Comparison of ENCODE assay signal across 27 cellular contexts in the genomic region with DNA sequence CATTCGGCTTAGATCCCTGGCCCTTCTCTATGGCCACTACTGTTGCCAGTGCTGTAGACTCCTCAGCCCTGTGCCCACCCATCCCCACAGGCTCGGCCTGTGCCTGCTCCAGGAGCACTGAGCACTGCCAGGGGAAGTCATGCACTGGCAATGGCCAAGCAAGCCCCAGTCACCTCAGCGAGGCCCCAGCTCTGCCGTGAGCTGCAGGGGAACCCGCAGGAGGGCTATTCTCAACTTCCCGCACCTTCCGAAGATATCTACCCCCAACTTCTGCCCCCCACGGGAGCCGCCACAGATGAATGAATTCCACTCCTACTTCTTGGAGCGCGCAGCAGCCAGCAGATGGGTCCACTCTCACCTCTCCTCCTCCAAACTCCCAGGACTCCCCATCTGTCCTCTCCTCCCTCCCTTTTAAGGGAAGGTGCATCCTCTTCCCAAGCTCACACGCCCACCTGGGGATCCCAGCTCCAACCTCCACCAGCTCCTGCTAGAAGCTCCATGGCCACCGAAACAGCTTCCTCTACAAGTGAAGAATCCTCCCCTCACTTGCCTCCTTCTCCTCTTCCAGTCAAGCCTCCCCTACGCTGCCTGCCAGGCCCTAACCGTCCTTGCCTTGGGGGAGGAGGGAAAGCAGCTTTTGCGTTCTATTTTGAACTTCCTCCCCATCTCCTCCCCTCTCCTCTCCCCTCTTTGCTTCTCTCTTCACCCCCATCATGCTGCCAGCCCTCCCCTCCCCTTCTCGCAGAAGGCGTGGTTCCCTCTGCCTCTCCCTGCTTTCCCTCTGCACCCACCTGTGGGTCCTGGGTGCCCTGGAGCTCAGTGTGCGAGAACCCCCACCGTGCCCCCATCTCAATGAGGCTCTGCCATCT. TPM values are rescaled to one million over a fixed set of nuclear protein-coding genes. Genes with fewer than 3 reads are reported as not detected.
DNase-seq lines count a peak whose midpoint lies in the region; TF ChIP-seq lines count a peak whose summit lies in the region.
"Had no signal": no experiment of that assay in that cellular context is flagged by ENCODE, and none has a peak within 500 bp of the region (broad histone marks: within the 10 kb centered on the region; RNA-seq: fewer than 3 reads in every experiment).

No MANE protein-coding gene starts in this region.

- H3K27me3 ChIP-seq in Loucy (ENCODE audit: insufficient read depth, low read length, poor library complexity, severe bottlenecking) (no peaks in the 10 kb centered on the region), osteoblast (ENCODE audit: insufficient read depth, low read length) (no peaks in the 10 kb centered on the region), tibial nerve (no peaks in the 10 kb centered on the region)
- H3K27me3 ChIP-seq: breast epithelium, colonic mucosa, testis, uterus had no signal

- H2AFZ ChIP-seq in Loucy (ENCODE audit: low read length) (no peak overlapping the region), osteoblast (ENCODE audit: low read length) (no peak overlapping the region)
- H2AFZ ChIP-seq: GM23248 had no signal

- no peaks in the 10 kb centered on the region for H3K36me3 ChIP-seq in Loucy (ENCODE audit: insufficient read depth, low read length)
- H3K36me3 ChIP-seq in osteoblast (ENCODE audit: insufficient read depth, low read length): peaks cover 4% of the 10 kb centered on the region
- H3K36me3 ChIP-seq in tibial nerve: peaks cover 0 to 35% (median 0%) of the 10 kb centered on the region in 3 donors
- H3K36me3 ChIP-seq: breast epithelium, colonic mucosa, uterus had no signal

- H3K4me3 ChIP-seq in Loucy (ENCODE audit: low read length, poor library complexity, severe bottlenecking) (no peak overlapping the region), osteoblast (ENCODE audit: insufficient read depth, low read length) (no peak overlapping the region), tibial nerve (no peak overlapping the region)
- H3K4me3 ChIP-seq: breast epithelium, colonic mucosa, GM23248, testis, uterus had no signal

- peak overlapping the region; percentile 39 for H3K27ac Mint-ChIP-seq in activated CD4-positive, alpha-beta T cell treated with anti-CD3 and anti-CD28 coated beads, Interleukin-2, amount 10 ng/mL, durations not matched to agents 7 days and 5 days
- H3K27ac Mint-ChIP-seq in T-helper 2 cell treated with Interferon-gamma antibody and Interleukin-4, amounts not matched to agents 5 μg/mL and 100 μg/mL, for 36 hours: no peak overlapping the region
- H3K27ac Mint-ChIP-seq: activated T-helper 1 cell treated with anti-CD3 and anti-CD28 coated beads, Interleukin-12 subunit alpha, Interleukin-12 subunit beta, Interleukin-2, Interleukin-4 antibody, amounts not matched to agents 30 ng/mL and 10 ng/mL and 1 ng/mL, durations not matched to agents 14 hours and 24 hours and 36 hours; CD8-positive, alpha-beta T cell; HFFc6; nephron; progenitor cell of endocrine pancreas; stimulated activated naive B cell treated with anti-CD40 and anti-IgM and Interleukin-4, amounts not matched to agents 10 μg/mL and 1 μg/mL and 100 μg/mL, for 72 hours had no signal

- TF ChIP-seq POLR2A in tibial nerve (IDR thresholded peaks at IDR 0.05): no peak

- H3K9me3 ChIP-seq in Loucy (ENCODE audit: insufficient read depth, low read depth, low read length) (no peaks in the 10 kb centered on the region), osteoblast (ENCODE audit: low read depth, low read length) (no peaks in the 10 kb centered on the region), tibial nerve (no peaks in the 10 kb centered on the region)
- H3K9me3 ChIP-seq: breast epithelium, colonic mucosa, testis, uterus had no signal

- no peaks in the 10 kb centered on the region for H3K9me2 ChIP-seq in Loucy (replicated peaks; ENCODE audit: low read depth, low read length)

- POLR2A ChIA-PET in activated CD4-positive, alpha-beta T cell treated with anti-CD3 and anti-CD28 coated beads, Interleukin-2, amount 10 ng/mL, durations not matched to agents 7 days and 5 days (lab: Charles Lee): no interaction called here

- WGBS in tibial nerve, 2 donors: 89% methylated on average over 20 of the region's 20 CpGs

- H3K36me3 Mint-ChIP-seq in activated CD4-positive, alpha-beta T cell treated with anti-CD3 and anti-CD28 coated beads, Interleukin-2, amount 10 ng/mL, durations not matched to agents 7 days and 5 days (ENCODE audit: low read depth): no peaks in the 10 kb centered on the region
- no peaks in the 10 kb centered on the region for H3K36me3 Mint-ChIP-seq in T-helper 2 cell treated with Interferon-gamma antibody and Interleukin-4, amounts not matched to agents 5 μg/mL and 100 μg/mL, for 36 hours (ENCODE audit: low read depth)
- H3K36me3 Mint-ChIP-seq: activated naive CD4-positive, alpha-beta T cell treated with anti-CD3 and anti-CD28 coated beads, Interleukin-2, amount 50 U/mL, for 24 hours had no signal

- H4K20me1 ChIP-seq in Loucy (ENCODE audit: insufficient read depth, low read length, poor library complexity, severe bottlenecking) (no peaks in the 10 kb centered on the region), osteoblast (ENCODE audit: insufficient read depth, low read length) (peaks cover 4% of the 10 kb centered on the region)

- H3K9ac ChIP-seq in Loucy (ENCODE audit: low read depth, low read length, poor library complexity, severe bottlenecking): peak overlapping the region; percentile 22
- H3K9ac ChIP-seq: GM23248 had no signal

- H3K4me2 ChIP-seq in Loucy (ENCODE audit: low read depth, low read length, poor library complexity, severe bottlenecking) (no peak overlapping the region), osteoblast (ENCODE audit: insufficient read depth, low read length) (no peak overlapping the region)

- H3K27me3 Mint-ChIP-seq in activated CD4-positive, alpha-beta T cell treated with anti-CD3 and anti-CD28 coated beads, Interleukin-2, amount 10 ng/mL, durations not matched to agents 7 days and 5 days: no peaks in the 10 kb centered on the region
- H3K27me3 Mint-ChIP-seq in T-helper 2 cell treated with Interferon-gamma antibody and Interleukin-4, amounts not matched to agents 5 μg/mL and 100 μg/mL, for 36 hours (ENCODE audit: low read depth): no peaks in the 10 kb centered on the region
- H3K27me3 Mint-ChIP-seq: activated naive CD4-positive, alpha-beta T cell treated with anti-CD3 and anti-CD28 coated beads, Interleukin-2, amount 50 U/mL, for 24 hours; progenitor cell of endocrine pancreas; stimulated activated naive B cell treated with anti-CD40 and anti-IgM and Interleukin-4, amounts not matched to agents 10 μg/mL and 1 μg/mL and 100 μg/mL, for 72 hours had no signal

- peaks cover 47% of the 10 kb centered on the region for H3K4me1 ChIP-seq in Loucy (ENCODE audit: insufficient read depth, low read length, poor library complexity, severe bottlenecking)
- H3K4me1 ChIP-seq in osteoblast (ENCODE audit: insufficient read depth, low read length): peaks cover 23% of the 10 kb centered on the region
- H3K4me1 ChIP-seq in tibial nerve: peaks cover 0 to 6% (median 0%) of the 10 kb centered on the region in 4 donors
- H3K4me1 ChIP-seq: breast epithelium, colonic mucosa, testis, uterus had no signal

- CTCF ChIA-PET in activated CD4-positive, alpha-beta T cell treated with anti-CD3 and anti-CD28 coated beads, Interleukin-2, amount 10 ng/mL, durations not matched to agents 7 days and 5 days (lab: Charles Lee): no interaction called here

- H3F3A ChIP-seq in Loucy (ENCODE audit: low read depth): no peaks in the 10 kb centered on the region

- H3K9me3 Mint-ChIP-seq in activated CD4-positive, alpha-beta T cell treated with anti-CD3 and anti-CD28 coated beads, Interleukin-2, amount 10 ng/mL, durations not matched to agents 7 days and 5 days: no peaks in the 10 kb centered on the region
- no peaks in the 10 kb centered on the region for H3K9me3 Mint-ChIP-seq in T-helper 2 cell treated with Interferon-gamma antibody and Interleukin-4, amounts not matched to agents 5 μg/mL and 100 μg/mL, for 36 hours
- H3K9me3 Mint-ChIP-seq: activated naive CD4-positive, alpha-beta T cell treated with anti-CD3 and anti-CD28 coated beads, Interleukin-2, amount 50 U/mL, for 24 hours; activated T-helper 1 cell treated with anti-CD3 and anti-CD28 coated beads, Interleukin-12 subunit alpha, Interleukin-12 subunit beta, Interleukin-2, Interleukin-4 antibody, amounts not matched to agents 30 ng/mL and 10 ng/mL and 1 ng/mL, durations not matched to agents 14 hours and 24 hours and 36 hours; CD8-positive, alpha-beta T cell; HFFc6; nephron; stimulated activated naive B cell treated with anti-CD40 and anti-IgM and Interleukin-4, amounts not matched to agents 10 μg/mL and 1 μg/mL and 100 μg/mL, for 72 hours had no signal

- H3K4me3 Mint-ChIP-seq in activated CD4-positive, alpha-beta T cell treated with anti-CD3 and anti-CD28 coated beads, Interleukin-2, amount 10 ng/mL, durations not matched to agents 7 days and 5 days: no peak overlapping the region
- no peak overlapping the region for H3K4me3 Mint-ChIP-seq in T-helper 2 cell treated with Interferon-gamma antibody and Interleukin-4, amounts not matched to agents 5 μg/mL and 100 μg/mL, for 36 hours
- H3K4me3 Mint-ChIP-seq: activated naive CD4-positive, alpha-beta T cell treated with anti-CD3 and anti-CD28 coated beads, Interleukin-2, amount 50 U/mL, for 24 hours; activated T-helper 1 cell treated with anti-CD3 and anti-CD28 coated beads, Interleukin-12 subunit alpha, Interleukin-12 subunit beta, Interleukin-2, Interleukin-4 antibody, amounts not matched to agents 30 ng/mL and 10 ng/mL and 1 ng/mL, durations not matched to agents 14 hours and 24 hours and 36 hours; CD8-positive, alpha-beta T cell; HFFc6; nephron; stimulated activated naive B cell treated with anti-CD40 and anti-IgM and Interleukin-4, amounts not matched to agents 10 μg/mL and 1 μg/mL and 100 μg/mL, for 72 hours had no signal

- H3K27ac ChIP-seq in osteoblast (ENCODE audit: low read depth, low read length) (no peak overlapping the region), tibial nerve (no peak overlapping the region)
- H3K27ac ChIP-seq: breast epithelium, colonic mucosa, GM23248, HL-60, testis, uterus had no signal

- no peak for DNase-seq in activated CD4-positive, alpha-beta T cell treated with anti-CD3 and anti-CD28 coated beads, Interleukin-2, amount 10 ng/mL, durations not matched to agents 7 days and 5 days
- DNase-seq in activated CD4-positive, alpha-beta T cell treated with anti-CD3 and anti-CD28 coated beads, Interleukin-2, amount 50 U/mL, for 1 hour: no peak
- DNase-seq in inferior parietal cortex (ENCODE audit: extremely low spot score) (peak; percentile 45), osteoblast (ENCODE audit: insufficient read length, low spot score, missing footprints) (peak; percentile 76), tibial nerve (ENCODE audit: low spot score in 2 of 2) (no peak), dedifferentiated amniotic fluid mesenchymal stem cell (ENCODE audit: extremely low spot score) (no peak)
- no peak for DNase-seq in T-helper 2 cell treated with Interferon-gamma antibody and Interleukin-4, amounts not matched to agents 5 μg/mL and 100 μg/mL, for 36 hours (ENCODE audit: low spot score)
- DNase-seq: activated CD4-positive, alpha-beta T cell treated with anti-CD3 and anti-CD28 coated beads for 4 hours; colonic mucosa; GM23248; HFFc6; NCI-H1436; NCI-H2081 treated with DMSO at 0.1 percent for 48 hours; NCI-H446; stimulated activated CD4-positive, alpha-beta T cell treated with anti-CD3 and anti-CD28 coated beads, Interleukin-15, amount 100 ng/mL, for 24 hours; stimulated activated naive B cell treated with anti-CD40 and anti-IgM and Interleukin-4, amounts not matched to agents 10 μg/mL and 1 μg/mL and 100 μg/mL, for 72 hours; T-helper 2 cell; testis; uterus had no signal

- peaks cover 5% of the 10 kb centered on the region for H3K4me1 Mint-ChIP-seq in activated CD4-positive, alpha-beta T cell treated with anti-CD3 and anti-CD28 coated beads, Interleukin-2, amount 10 ng/mL, durations not matched to agents 7 days and 5 days
- peaks cover 4% of the 10 kb centered on the region for H3K4me1 Mint-ChIP-seq in T-helper 2 cell treated with Interferon-gamma antibody and Interleukin-4, amounts not matched to agents 5 μg/mL and 100 μg/mL, for 36 hours (ENCODE audit: low read depth)
- H3K4me1 Mint-ChIP-seq: activated naive CD4-positive, alpha-beta T cell treated with anti-CD3 and anti-CD28 coated beads, Interleukin-2, amount 50 U/mL, for 24 hours; stimulated activated naive B cell treated with anti-CD40 and anti-IgM and Interleukin-4, amounts not matched to agents 10 μg/mL and 1 μg/mL and 100 μg/mL, for 72 hours had no signal

- H3K79me2 ChIP-seq in Loucy (ENCODE audit: insufficient read depth, low read length) (no peaks in the 10 kb centered on the region), osteoblast (ENCODE audit: insufficient read depth, low read length) (peaks cover 2% of the 10 kb centered on the region)

- TF ChIP-seq CTCF in Loucy (conservative IDR thresholded peaks at IDR 0.05; ENCODE audit: low read length): no peak
- TF ChIP-seq CTCF in osteoblast (IDR thresholded peaks at IDR 0.05; ENCODE audit: extremely low read depth, low read depth, low read length): no peak
- TF ChIP-seq CTCF in tibial nerve (IDR thresholded peaks at IDR 0.05): no peak

- no peak for TF ChIP-seq EP300 in tibial nerve (IDR thresholded peaks at IDR 0.05)

RNA-seq across cellular contexts. Expression of a gene that starts 52.2 kb away (rescaled TPM):
- 10 to 100 TPM; 38.1 to 44.5 TPM for total RNA-seq in activated CD4-positive, alpha-beta T cell treated with anti-CD3 and anti-CD28 coated beads, Interleukin-2, amount 10 ng/mL, durations not matched to agents 7 days and 5 days
- 82.8 and 87.9 TPM in 2 replicates for total RNA-seq in osteoblast
- 100 to 1,000 TPM in 1 of 4 donors, 10 to 100 TPM in 3; 79.8 to 122 (median 94.8) TPM for total RNA-seq in tibial nerve

Comparison
In these comparisons a context has a peak if more than half of its experiments do, and no peak if none do; other contexts are left out.
1. DNase-seq: peak in inferior parietal cortex (single experiment) and osteoblast (single experiment); none in activated CD4-positive, alpha-beta T cell treated with anti-CD3 and anti-CD28 coated beads, Interleukin-2, amount 10 ng/mL, durations not matched to agents 7 days and 5 days (single experiment), activated CD4-positive, alpha-beta T cell treated with anti-CD3 and anti-CD28 coated beads, Interleukin-2, amount 50 U/mL, for 1 hour (single experiment), tibial nerve (0 of 2), T-helper 2 cell treated with Interferon-gamma antibody and Interleukin-4, amounts not matched to agents 5 μg/mL and 100 μg/mL, for 36 hours (single experiment) and dedifferentiated amniotic fluid mesenchymal stem cell (single experiment).